In genomic region chr3:136932518-136932917, GRCh38 we compare ENCODE assay signal across 10 cellular contexts. TPM values are rescaled to one million over a fixed set of nuclear protein-coding genes. Genes with fewer than 3 reads are reported as not detected.
A peak's percentile ranks its signal among the peaks of the same experiment; 100 is the strongest.
DNase-seq lines count a peak whose midpoint lies in the region; ATAC-seq and TF ChIP-seq lines count a peak whose summit lies in the region.
"Had no signal": no experiment of that assay in that cellular context is flagged by ENCODE, and none has a peak within 500 bp of the region (broad histone marks: within the 10 kb centered on the region; RNA-seq: fewer than 3 reads in every experiment).

No MANE protein-coding gene starts in this region.

- peaks cover 27 to 59% of the 10 kb centered on the region in 2 donors for H3K4me1 Mint-ChIP-seq in stimulated activated naive B cell treated with anti-CD40 and anti-IgM and Interleukin-4, amounts not matched to agents 10 μg/mL and 1 μg/mL and 100 μg/mL, for 72 hours

- no peaks in the 10 kb centered on the region for H3K27me3 ChIP-seq in brain microvascular endothelial cell (replicated peaks)

- peak; percentile 59 to 68 for ATAC-seq in activated naive CD4-positive, alpha-beta T cell treated with anti-CD3 and anti-CD28 coated beads, Interleukin-2, amount 50 U/mL, for 72 hours
- ATAC-seq in HG03432 (IDR thresholded peaks at IDR 0.05; ENCODE audit: unreplicated experiment), result peak; percentile 69
- ATAC-seq in esophagus mucosa, result peak; percentile 81
- ATAC-seq in stimulated activated naive B cell treated with anti-CD40 and anti-IgM and Interleukin-4, amounts not matched to agents 10 μg/mL and 1 μg/mL and 100 μg/mL, for 72 hours (replicated peaks), result peak; percentile 80 to 82

- H3K27me3 Mint-ChIP-seq in stimulated activated naive B cell treated with anti-CD40 and anti-IgM and Interleukin-4, amounts not matched to agents 10 μg/mL and 1 μg/mL and 100 μg/mL, for 72 hours, result no peaks in the 10 kb centered on the region

- in situ Hi-C loops in brain microvascular endothelial cell (cut with HindIII; ENCODE audit: low pct_ligation_motif_present, low sequenced_read_pairs), result no loop called here

- H3K9me3 Mint-ChIP-seq in activated naive CD4-positive, alpha-beta T cell treated with anti-CD3 and anti-CD28 coated beads, Interleukin-2, amount 50 U/mL, for 72 hours, result peaks cover 0 to 3% of the 10 kb centered on the region in 2 donors
- peaks cover 1 to 6% of the 10 kb centered on the region in 2 donors for H3K9me3 Mint-ChIP-seq in stimulated activated naive B cell treated with anti-CD40 and anti-IgM and Interleukin-4, amounts not matched to agents 10 μg/mL and 1 μg/mL and 100 μg/mL, for 72 hours

- peak overlapping the region; percentile 22 to 51 for H3K4me3 Mint-ChIP-seq in stimulated activated naive B cell treated with anti-CD40 and anti-IgM and Interleukin-4, amounts not matched to agents 10 μg/mL and 1 μg/mL and 100 μg/mL, for 72 hours

- no peak overlapping the region for H3K27ac ChIP-seq in brain microvascular endothelial cell
- H3K27ac ChIP-seq: GM23248 had no signal

- peak overlapping the region; percentile 40 to 77 for H3K27ac Mint-ChIP-seq in activated naive CD4-positive, alpha-beta T cell treated with anti-CD3 and anti-CD28 coated beads, Interleukin-2, amount 50 U/mL, for 72 hours
- peak overlapping the region; percentile 56 for H3K27ac Mint-ChIP-seq in stimulated activated naive B cell treated with anti-CD40 and anti-IgM and Interleukin-4, amounts not matched to agents 10 μg/mL and 1 μg/mL and 100 μg/mL, for 72 hours

- peaks cover 9 to 64% of the 10 kb centered on the region in 2 donors for H3K36me3 Mint-ChIP-seq in activated naive CD4-positive, alpha-beta T cell treated with anti-CD3 and anti-CD28 coated beads, Interleukin-2, amount 50 U/mL, for 72 hours
- H3K36me3 Mint-ChIP-seq in stimulated activated naive B cell treated with anti-CD40 and anti-IgM and Interleukin-4, amounts not matched to agents 10 μg/mL and 1 μg/mL and 100 μg/mL, for 72 hours, result peaks cover 40 to 56% of the 10 kb centered on the region in 2 donors

- peaks cover 5% of the 10 kb centered on the region for H3K36me3 ChIP-seq in brain microvascular endothelial cell (replicated peaks)

- no peak for DNase-seq in activated naive CD4-positive, alpha-beta T cell treated with anti-CD3 and anti-CD28 coated beads, Interleukin-2, amount 50 U/mL, for 72 hours (ENCODE audit: low spot score in 2 of 2)
- DNase-seq in activated naive CD4-positive, alpha-beta T cell treated with Interleukin-2 at 50 U/mL for 16 hours, result no peak
- no peak for DNase-seq in stimulated activated naive B cell treated with anti-CD40 and anti-IgM and Interleukin-4, amounts not matched to agents 10 μg/mL and 1 μg/mL and 100 μg/mL, for 72 hours
- no peak for DNase-seq in NCI-H2107 (lab: John Stamatoyannopoulos, UW)
- no peak for DNase-seq in NCI-H187 (lab: John Stamatoyannopoulos, UW)
- no peak for DNase-seq in brain microvascular endothelial cell
- DNase-seq: GM23248, NCI-H146 had no signal

- no peak for TF ChIP-seq CTCF in brain microvascular endothelial cell (IDR thresholded peaks at IDR 0.05; ENCODE audit: low read depth, low read length, missing control alignments)

- no peak overlapping the region for H3K4me3 ChIP-seq in brain microvascular endothelial cell (ENCODE audit: low read depth, low read length)
- H3K4me3 ChIP-seq: GM23248 had no signal

RNA-seq across cellular contexts. Expression of gene IL20RB, which starts 25.3 kb away (rescaled TPM):
- 1 to 10 TPM; 1.8 to 1.9 TPM for total RNA-seq in activated naive CD4-positive, alpha-beta T cell treated with anti-CD3 and anti-CD28 coated beads, Interleukin-2, amount 50 U/mL, for 72 hours
- total RNA-seq in esophagus mucosa, result 94.7 TPM

Comparison
In these comparisons a context has a peak if more than half of its experiments do, and no peak if none do; other contexts are left out.
1. RNA of gene IL20RB, which starts 25.3 kb away (total RNA-seq): 94.7 TPM in esophagus mucosa (single experiment); 1.8 to 1.9 TPM in activated naive CD4-positive, alpha-beta T cell treated with anti-CD3 and anti-CD28 coated beads, Interleukin-2, amount 50 U/mL, for 72 hours; every median in the first group is over 10 times any median in the second.
2. Peak in every context shown above with its lines, with median percentiles within 50 percentile points of each other: ATAC-seq.